Comparison of ENCODE assay signal across 20 cellular contexts in genomic region chr1:25784575-25785051, GRCh38. TPM values are rescaled to one million over a fixed set of nuclear protein-coding genes. Genes with fewer than 3 reads are reported as not detected.
DNase-seq lines count a peak whose midpoint lies in the region; ATAC-seq, FAIRE-seq and TF ChIP-seq lines count a peak whose summit lies in the region.
"Had no signal": no experiment of that assay in that cellular context is flagged by ENCODE, and none has a peak within 500 bp of the region (broad histone marks: within the 10 kb centered on the region; RNA-seq: fewer than 3 reads in every experiment).

No MANE protein-coding gene starts in this region.

- TF ChIP-seq RAD21 in SK-N-SH (IDR thresholded peaks at IDR 0.05; ENCODE audit: low read length): no peak

- no peak for FAIRE-seq in pancreas (lab: Jason Lieb, UNC)

- ATAC-seq in SK-N-SH treated with all-trans-retinoic acid at 6 μM for 48 hours (no peak), gastrocnemius medialis (peak; percentile 45 to 80), pancreas (no peak)

- H3K27ac ChIP-seq in SK-N-SH (ENCODE audit: low read depth in 2 of 2, low read length in 1 of 2) (peak overlapping the region in 1 of 2 experiments; percentile 57; a peak in 2 of 4 replicates), angular gyrus (ENCODE audit: low read depth, low read length) (peak overlapping the region; percentile 64), left ventricle myocardium inferior (replicated peaks) (peak overlapping the region; percentile 64), gastrocnemius medialis (peak overlapping the region in 3 of 4 donors; percentile 42 to 74 (median 65)), pancreas (no peak overlapping the region)
- H3K27ac ChIP-seq: left lung had no signal

- H3K27me3 Mint-ChIP-seq in activated CD4-positive, alpha-beta T cell treated with anti-CD3 and anti-CD28 coated beads, Interleukin-2, amount 10 ng/mL, durations not matched to agents 7 days and 5 days: no peaks in the 10 kb centered on the region

- CTCF ChIA-PET in SK-N-SH (lab: Yijun Ruan, JAX): interaction anchor here (0.6 to 1.6 kb wide), 3 partner anchors 12 to 124 kb away, joined by 3 to 5 read pairs (median 3); no protein-coding TSS in a partner anchor
- CTCF ChIA-PET in activated CD4-positive, alpha-beta T cell treated with anti-CD3 and anti-CD28 coated beads, Interleukin-2, amount 10 ng/mL, durations not matched to agents 7 days and 5 days (lab: Charles Lee): interaction anchor here (0.6 to 1.2 kb wide), 2 partner anchors 11 to 19 kb away, joined by 3 read pairs; no protein-coding TSS in a partner anchor

- 64% methylated on average over 9 of the region's 9 CpGs for WGBS in SK-N-SH (ENCODE audit: low lambda C conversion rate)
- 71 to 76% methylated on average over 9 of the region's 9 CpGs for WGBS in pancreas, 2 donors

- peaks cover 0 to 52% of the 10 kb centered on the region in 2 experiments; a peak in 2 of 4 replicates for H3K4me1 ChIP-seq in SK-N-SH (ENCODE audit: control insufficient read depth in 1 of 2, insufficient read depth in 2 of 2, low read depth in 1 of 2, low read length in 1 of 2)
- peaks cover 50% of the 10 kb centered on the region for H3K4me1 ChIP-seq in left ventricle myocardium inferior
- peaks cover 38 to 50% of the 10 kb centered on the region in 2 donors for H3K4me1 ChIP-seq in gastrocnemius medialis
- H3K4me1 ChIP-seq in pancreas: peaks cover 0 to 18% (median 11%) of the 10 kb centered on the region in 3 donors
- H3K4me1 ChIP-seq: left lung had no signal

- TF ChIP-seq CTCF in SK-N-SH (IDR thresholded peaks at IDR 0.05) (no peak), left ventricle myocardium inferior (IDR thresholded peaks at IDR 0.05; ENCODE audit: borderline replicate concordance) (no peak), gastrocnemius medialis (IDR thresholded peaks at IDR 0.05 in 4 of 5, conservative IDR thresholded peaks at IDR 0.05 in 1 of 5) (no peak), pancreas (IDR thresholded peaks at IDR 0.05) (no peak)

- H3K4me3 ChIP-seq in SK-N-SH (ENCODE audit: low read depth in 2 of 2, low read length in 1 of 2): no peak overlapping the region
- H3K4me3 ChIP-seq in left ventricle myocardium inferior: no peak overlapping the region
- H3K4me3 ChIP-seq in gastrocnemius medialis: no peak overlapping the region
- no peak overlapping the region for H3K4me3 ChIP-seq in pancreas
- H3K4me3 ChIP-seq: left lung had no signal

- no peak overlapping the region for H3K27ac Mint-ChIP-seq in activated CD4-positive, alpha-beta T cell treated with anti-CD3 and anti-CD28 coated beads, Interleukin-2, amount 10 ng/mL, durations not matched to agents 7 days and 5 days

- H3K4me1 Mint-ChIP-seq in activated CD4-positive, alpha-beta T cell treated with anti-CD3 and anti-CD28 coated beads, Interleukin-2, amount 10 ng/mL, durations not matched to agents 7 days and 5 days: peaks cover 5% of the 10 kb centered on the region

- H3K79me2 ChIP-seq in SK-N-SH (ENCODE audit: insufficient read depth): no peaks in the 10 kb centered on the region

- H2AFZ ChIP-seq in SK-N-SH (ENCODE audit: low read depth): no peak overlapping the region

- no peaks in the 10 kb centered on the region for H3F3A ChIP-seq in SK-N-SH (replicated peaks; ENCODE audit: insufficient read depth)

- H3K27me3 ChIP-seq in SK-N-SH (ENCODE audit: insufficient read depth) (no peaks in the 10 kb centered on the region; the same call in 1 of the 2 replicates), left ventricle myocardium inferior (ENCODE audit: low read depth) (no peaks in the 10 kb centered on the region), gastrocnemius medialis (no peaks in the 10 kb centered on the region), pancreas (no peaks in the 10 kb centered on the region)
- H3K27me3 ChIP-seq: left lung had no signal

- in situ Hi-C loops in gastrocnemius medialis (cut with MboI; ENCODE audit: low sequenced_read_pairs in 4 of 4): no loop called here

- no peaks in the 10 kb centered on the region for H3K9me3 Mint-ChIP-seq in activated CD4-positive, alpha-beta T cell treated with anti-CD3 and anti-CD28 coated beads, Interleukin-2, amount 10 ng/mL, durations not matched to agents 7 days and 5 days

- H3K4me2 ChIP-seq in SK-N-SH: no peak overlapping the region

- H4K20me1 ChIP-seq in SK-N-SH (ENCODE audit: insufficient read depth): no peaks in the 10 kb centered on the region

- intact Hi-C loops in left ventricle myocardium inferior (cut with micrococcal nuclease): no loop called here
- intact Hi-C loops in gastrocnemius medialis (cut with DNase I; ENCODE audit: low total_unique reads): no loop called here
- intact Hi-C loops in pancreas (cut with DNase I): no loop called here

- no peak overlapping the region for H3K9ac ChIP-seq in SK-N-SH

- POLR2A ChIA-PET in SK-N-SH (lab: Yijun Ruan, JAX): no interaction called here
- POLR2A ChIA-PET in activated CD4-positive, alpha-beta T cell treated with anti-CD3 and anti-CD28 coated beads, Interleukin-2, amount 10 ng/mL, durations not matched to agents 7 days and 5 days (lab: Charles Lee): interaction anchor here (0.5 kb wide), 1 partner anchor 9 kb away, joined by 3 read pairs; no protein-coding TSS in a partner anchor

- peaks cover 24% of the 10 kb centered on the region for H3K36me3 Mint-ChIP-seq in activated CD4-positive, alpha-beta T cell treated with anti-CD3 and anti-CD28 coated beads, Interleukin-2, amount 10 ng/mL, durations not matched to agents 7 days and 5 days (ENCODE audit: low read depth)

- peak; percentile 64 for DNase-seq in SK-N-SH
- DNase-seq in left ventricle myocardium inferior: peak; percentile 76
- DNase-seq in gastrocnemius medialis: peak; percentile 47 to 80
- no peak for DNase-seq in activated CD4-positive, alpha-beta T cell treated with anti-CD3 and anti-CD28 coated beads, Interleukin-2, amount 10 ng/mL, durations not matched to agents 7 days and 5 days
- DNase-seq in NCI-H2107 treated with DMSO at 0.1 percent for 48 hours (lab: John Stamatoyannopoulos, UW; ENCODE audit: unreplicated experiment): no peak
- no peak for DNase-seq in pancreas
- DNase-seq: 8988T; activated CD4-positive, alpha-beta T cell treated with anti-CD3 and anti-CD28 coated beads for 4 hours; activated CD8-positive, alpha-beta memory T cell treated with anti-CD3 and anti-CD28 coated beads, Interleukin-2, amount 50 U/mL, for 48 hours; DND-41; effector CD8-positive, alpha-beta T cell; left lung; NCI-H146; posterior cingulate gyrus; stimulated activated CD4-positive, alpha-beta T cell treated with anti-CD3 and anti-CD28 coated beads, Interleukin-12 subunit alpha, Interleukin-12 subunit beta, amount 100 ng/mL, for 4 hours; stimulated activated naive CD4-positive, alpha-beta T cell; T1000; trophoblast cell had no signal

- H3K4me3 Mint-ChIP-seq in activated CD4-positive, alpha-beta T cell treated with anti-CD3 and anti-CD28 coated beads, Interleukin-2, amount 10 ng/mL, durations not matched to agents 7 days and 5 days: no peak overlapping the region

- no peak for TF ChIP-seq EP300 in SK-N-SH (IDR thresholded peaks at IDR 0.05; ENCODE audit: borderline replicate concordance in 1 of 2, low read depth in 1 of 2, low read length in 1 of 2)

- no peaks in the 10 kb centered on the region for H3K9me2 ChIP-seq in SK-N-SH

- H3K9me3 ChIP-seq in SK-N-SH (no peaks in the 10 kb centered on the region), left ventricle myocardium inferior (replicated peaks) (no peaks in the 10 kb centered on the region), gastrocnemius medialis (no peaks in the 10 kb centered on the region), pancreas (no peaks in the 10 kb centered on the region)
- H3K9me3 ChIP-seq: left lung had no signal

- TF ChIP-seq POLR2A in gastrocnemius medialis (IDR thresholded peaks at IDR 0.05): no peak

- no peaks in the 10 kb centered on the region for H3K36me3 ChIP-seq in SK-N-SH (replicated peaks in 1 of 2; ENCODE audit: control insufficient read depth in 1 of 2, insufficient read depth in 2 of 2, low read length in 1 of 2)
- peaks cover under 1% of the 10 kb centered on the region for H3K36me3 ChIP-seq in left ventricle myocardium inferior
- H3K36me3 ChIP-seq in gastrocnemius medialis: no peaks in the 10 kb centered on the region
- H3K36me3 ChIP-seq in pancreas: no peaks in the 10 kb centered on the region
- H3K36me3 ChIP-seq: left lung had no signal

TF ChIP-seq in SK-N-SH, 30 proteins besides CTCF, POLR2A, EP300 and RAD21 (continues in another document):
- TF ChIP-seq SIN3A (IDR thresholded peaks at IDR 0.05; ENCODE audit: borderline replicate concordance, low read depth, low read length) (no peak), RFX5 (IDR thresholded peaks at IDR 0.05; ENCODE audit: low read length) (no peak)

TF ChIP-seq in SK-N-SH treated with all-trans-retinoic acid at 6 μM for 48 hours, 23 proteins besides CTCF, POLR2A, EP300 and RAD21 (continues in another document):
- TF ChIP-seq ZNF8 (CRISPR knock-in tag; IDR thresholded peaks at IDR 0.05) (no peak), ISL1 (CRISPR knock-in tag; IDR thresholded peaks at IDR 0.05) (no peak), TCF4 (CRISPR knock-in tag; IDR thresholded peaks at IDR 0.05; ENCODE audit: borderline replicate concordance) (no peak), ZFP30 (CRISPR knock-in tag; IDR thresholded peaks at IDR 0.05) (no peak), BACH2 (CRISPR knock-in tag; IDR thresholded peaks at IDR 0.05; ENCODE audit: borderline replicate concordance) (no peak), OSR1 (CRISPR knock-in tag; IDR thresholded peaks at IDR 0.05) (no peak), ARNTL (CRISPR knock-in tag; IDR thresholded peaks at IDR 0.05; ENCODE audit: borderline replicate concordance, low read depth) (no peak)

RNA-seq across cellular contexts. Expression of gene SELENON, which starts 15.4 kb away (rescaled TPM):
- polyA plus RNA-seq in SK-N-SH (2012; rRNA removed): 32.7 and 56.2 TPM in 2 replicates
- 42.6 and 69.9 TPM in 2 replicates for polyA plus RNA-seq in SK-N-SH (2012; cell fraction: cytosol; rRNA removed)
- 38.4 and 59.7 TPM in 2 replicates for polyA plus RNA-seq in SK-N-SH (2012; cell fraction: nucleus; rRNA removed)
- total RNA-seq in left ventricle myocardium inferior: 45.2 TPM
- 10 to 100 TPM; 20.0 to 51.0 (median 43.3) TPM for total RNA-seq in gastrocnemius medialis
- total RNA-seq in activated CD4-positive, alpha-beta T cell treated with anti-CD3 and anti-CD28 coated beads, Interleukin-2, amount 10 ng/mL, durations not matched to agents 7 days and 5 days: 10 to 100 TPM; 13.7 to 14.4 TPM
- 10 to 100 TPM; 27.8 to 48.3 (median 39.5) TPM for total RNA-seq in pancreas
- 10 to 100 TPM; 29.8 to 39.3 TPM for polyA plus RNA-seq in pancreas

RNA-seq across cellular contexts. Expression of gene MTFR1L, which starts 35.1 kb away (rescaled TPM):
- 53.6 and 61.2 TPM in 2 replicates for polyA plus RNA-seq in SK-N-SH (2012; rRNA removed)
- polyA plus RNA-seq in SK-N-SH (2012; cell fraction: cytosol; rRNA removed): 32.7 and 39.0 TPM in 2 replicates
- polyA plus RNA-seq in SK-N-SH (2012; cell fraction: nucleus; rRNA removed): 205 and 223 TPM in 2 replicates
- 252 TPM for total RNA-seq in left ventricle myocardium inferior
- 100 to 1,000 TPM; 123 to 186 (median 170) TPM for total RNA-seq in gastrocnemius medialis
- 10 to 100 TPM; 38.9 to 42.1 TPM for total RNA-seq in activated CD4-positive, alpha-beta T cell treated with anti-CD3 and anti-CD28 coated beads, Interleukin-2, amount 10 ng/mL, durations not matched to agents 7 days and 5 days
- total RNA-seq in pancreas: 10 to 100 TPM; 24.0 to 36.0 (median 26.3) TPM
- polyA plus RNA-seq in pancreas: 10 to 100 TPM; 38.9 to 59.6 TPM

Comparison
In these comparisons a context has a peak if more than half of its experiments do, and no peak if none do; other contexts are left out.
1. DNase-seq: peak in SK-N-SH (single experiment), left ventricle myocardium inferior (single experiment) and gastrocnemius medialis (2 of 2); none in activated CD4-positive, alpha-beta T cell treated with anti-CD3 and anti-CD28 coated beads, Interleukin-2, amount 10 ng/mL, durations not matched to agents 7 days and 5 days (single experiment), NCI-H2107 treated with DMSO at 0.1 percent for 48 hours (single experiment) and pancreas (0 of 6).
2. H3K27ac ChIP-seq: peak in angular gyrus (single experiment), left ventricle myocardium inferior (single experiment) and gastrocnemius medialis (3 of 4); none in pancreas (0 of 4).
3. ATAC-seq: peak in gastrocnemius medialis (2 of 2); none in SK-N-SH treated with all-trans-retinoic acid at 6 μM for 48 hours (single experiment) and pancreas (0 of 4).